Comparison of ENCODE assay signal across 9 cellular contexts in the genomic region with DNA sequence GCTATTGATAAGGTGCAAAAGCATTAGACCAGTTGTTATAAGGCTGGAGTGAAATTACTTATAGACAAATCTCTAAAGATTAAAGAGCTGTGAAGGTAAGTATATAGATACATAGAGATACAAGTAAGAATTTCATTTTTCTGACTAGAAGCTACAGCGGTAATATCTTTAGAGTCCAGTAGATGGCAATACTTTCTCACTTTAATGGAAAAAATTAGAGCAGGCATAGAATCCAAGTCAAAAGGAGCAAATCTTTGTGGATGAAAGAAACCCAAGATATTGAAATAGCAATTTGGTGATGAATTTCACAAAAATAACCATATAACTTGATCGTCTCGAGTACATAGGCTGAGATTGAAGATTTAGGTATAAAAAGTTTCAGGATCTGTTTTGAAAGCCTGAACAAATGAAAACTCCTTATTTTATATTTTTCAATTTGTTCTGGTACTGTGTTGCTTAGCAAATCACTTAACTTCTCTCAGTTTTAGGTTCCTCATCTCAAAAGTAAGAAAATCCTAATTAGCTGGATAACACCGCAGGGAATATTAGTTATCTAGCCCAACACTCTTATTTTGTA.
DNase-seq lines count a peak whose midpoint lies in the region; ATAC-seq and TF ChIP-seq lines count a peak whose summit lies in the region.
"Had no signal": no experiment of that assay in that cellular context is flagged by ENCODE, and none has a peak within 500 bp of the region (broad histone marks: within the 10 kb centered on the region; RNA-seq: fewer than 3 reads in every experiment).

No MANE protein-coding gene starts in this region.

- no peak for ATAC-seq in HG02870 (IDR thresholded peaks at IDR 0.05; ENCODE audit: unreplicated experiment)

- CTCF ChIA-PET in activated naive CD4-positive, alpha-beta T cell treated with anti-CD3 and anti-CD28 coated beads for 36 hours (lab: Charles Lee), result interaction anchor here (0.6 to 8.4 kb wide), 20 partner anchors 10 to 508 kb away, joined by 3 to 82 read pairs (median 4); no protein-coding TSS in a partner anchor

- peak; percentile 57 for DNase-seq in EL
- peak; percentile 70 for DNase-seq in SHP77 treated with DMSO at 0.1 percent for 48 hours (lab: John Stamatoyannopoulos, UW)
- DNase-seq in fibroblast of peridontal ligament (ENCODE audit: extremely low read depth), result peak; percentile 80
- DNase-seq in pons (ENCODE audit: low spot score), result peak; percentile 82
- no peak for DNase-seq in activated naive CD4-positive, alpha-beta T cell treated with anti-CD3 and anti-CD28 coated beads for 36 hours
- no peak for DNase-seq in activated gamma-delta T cell (lab: John Stamatoyannopoulos, UW)

- peak; percentile 77 for TF ChIP-seq CTCF in LNCAP (IDR thresholded peaks at IDR 0.05)

- H3K36me3 Mint-ChIP-seq in activated naive CD4-positive, alpha-beta T cell treated with anti-CD3 and anti-CD28 coated beads for 36 hours (ENCODE audit: low read depth), result peaks cover 4% of the 10 kb centered on the region

- H3K9me3 Mint-ChIP-seq in activated naive CD4-positive, alpha-beta T cell treated with anti-CD3 and anti-CD28 coated beads for 36 hours, result no peaks in the 10 kb centered on the region
- H3K9me3 Mint-ChIP-seq: T-helper 1 cell treated with Interleukin-12 subunit alpha and Interleukin-12 subunit beta and Interleukin-4 antibody, amounts not matched to agents 30 μg/mL and 1 μg/mL, for 36 hours had no signal

- H3K4me1 Mint-ChIP-seq in activated naive CD4-positive, alpha-beta T cell treated with anti-CD3 and anti-CD28 coated beads for 36 hours (ENCODE audit: low read depth), result peaks cover 23% of the 10 kb centered on the region

- no peaks in the 10 kb centered on the region for H3K27me3 Mint-ChIP-seq in activated naive CD4-positive, alpha-beta T cell treated with anti-CD3 and anti-CD28 coated beads for 36 hours (ENCODE audit: low read depth)

- no peak overlapping the region for H3K4me3 Mint-ChIP-seq in activated naive CD4-positive, alpha-beta T cell treated with anti-CD3 and anti-CD28 coated beads for 36 hours
- H3K4me3 Mint-ChIP-seq: T-helper 1 cell treated with Interleukin-12 subunit alpha and Interleukin-12 subunit beta and Interleukin-4 antibody, amounts not matched to agents 30 μg/mL and 1 μg/mL, for 36 hours had no signal

- no peak overlapping the region for H3K27ac Mint-ChIP-seq in activated naive CD4-positive, alpha-beta T cell treated with anti-CD3 and anti-CD28 coated beads for 36 hours
- H3K27ac Mint-ChIP-seq: T-helper 1 cell treated with Interleukin-12 subunit alpha and Interleukin-12 subunit beta and Interleukin-4 antibody, amounts not matched to agents 30 μg/mL and 1 μg/mL, for 36 hours had no signal

- intact Hi-C loops in activated naive CD4-positive, alpha-beta T cell treated with anti-CD3 and anti-CD28 coated beads for 36 hours (cut with micrococcal nuclease), result loop anchor here (1.0 to 10.0 kb wide), 5 partner anchors 235 to 548 kb away; partner anchors contain the start of genes EMSY and WNT11

Comparison
In these comparisons a context has a peak if more than half of its experiments do, and no peak if none do; other contexts are left out.
1. DNase-seq: peak in EL (single experiment), SHP77 treated with DMSO at 0.1 percent for 48 hours (single experiment), fibroblast of peridontal ligament (single experiment) and pons (single experiment); none in activated naive CD4-positive, alpha-beta T cell treated with anti-CD3 and anti-CD28 coated beads for 36 hours (single experiment) and activated gamma-delta T cell (single experiment).